8 cellular contexts compared by ENCODE assay signal in genomic region chr1:26145041-26145959, GRCh38. TPM values are rescaled to one million over a fixed set of nuclear protein-coding genes. Genes with fewer than 3 reads are reported as not detected.
DNase-seq lines count a peak whose midpoint lies in the region; ATAC-seq and TF ChIP-seq lines count a peak whose summit lies in the region.

No MANE protein-coding gene starts in this region.

- no peaks in the 10 kb centered on the region for H3F3A ChIP-seq in MM.1S (ENCODE audit: insufficient read depth, low read length)

- peaks cover 8% of the 10 kb centered on the region for H3K4me1 Mint-ChIP-seq in activated T-helper 1 cell treated with anti-CD3 and anti-CD28 coated beads, Interleukin-12 subunit alpha, Interleukin-12 subunit beta, Interleukin-2, Interleukin-4 antibody, amounts not matched to agents 30 ng/mL and 10 ng/mL and 1 ng/mL, durations not matched to agents 14 hours and 24 hours and 36 hours (ENCODE audit: low read depth)

- no peaks in the 10 kb centered on the region for H3K9me2 ChIP-seq in MM.1S (replicated peaks; ENCODE audit: insufficient read depth, low read length)

- no peak overlapping the region for H3K4me3 Mint-ChIP-seq in activated T-helper 1 cell treated with anti-CD3 and anti-CD28 coated beads, Interleukin-12 subunit alpha, Interleukin-12 subunit beta, Interleukin-2, Interleukin-4 antibody, amounts not matched to agents 30 ng/mL and 10 ng/mL and 1 ng/mL, durations not matched to agents 14 hours and 24 hours and 36 hours

- H3K36me3 ChIP-seq in MM.1S (replicated peaks; ENCODE audit: insufficient read depth, low read length) (no peaks in the 10 kb centered on the region), RWPE2 (ENCODE audit: low read depth) (no peaks in the 10 kb centered on the region)

- ATAC-seq in RWPE2 (ENCODE audit: low read depth) (peak; percentile 94), HG03196 (IDR thresholded peaks at IDR 0.05; ENCODE audit: unreplicated experiment) (no peak)

- DNase-seq in ELF-1 (ENCODE audit: low read depth, low spot score) (peak; percentile 88), MM.1S (peak; percentile 86), RWPE2 (ENCODE audit: low spot score) (no peak), fibroblast of villous mesenchyme (ENCODE audit: low read depth) (peak; percentile 87), non-pigmented ciliary epithelial cell (ENCODE audit: low read depth) (peak; percentile 41), superior temporal gyrus (ENCODE audit: extremely low spot score) (peak; percentile 96)
- peak; percentile 66 for DNase-seq in activated T-helper 1 cell treated with anti-CD3 and anti-CD28 coated beads, Interleukin-12 subunit alpha, Interleukin-12 subunit beta, Interleukin-2, Interleukin-4 antibody, amounts not matched to agents 30 ng/mL and 10 ng/mL and 1 ng/mL, durations not matched to agents 14 hours and 24 hours and 36 hours (ENCODE audit: low spot score)

- H3K27me3 Mint-ChIP-seq in activated T-helper 1 cell treated with anti-CD3 and anti-CD28 coated beads, Interleukin-12 subunit alpha, Interleukin-12 subunit beta, Interleukin-2, Interleukin-4 antibody, amounts not matched to agents 30 ng/mL and 10 ng/mL and 1 ng/mL, durations not matched to agents 14 hours and 24 hours and 36 hours (ENCODE audit: insufficient read depth): peaks cover 24% of the 10 kb centered on the region

- H3K27ac ChIP-seq in MM.1S (ENCODE audit: low read length) (no peak overlapping the region), RWPE2 (ENCODE audit: poor library complexity, severe bottlenecking) (no peak overlapping the region)

- H3K27ac Mint-ChIP-seq in activated T-helper 1 cell treated with anti-CD3 and anti-CD28 coated beads, Interleukin-12 subunit alpha, Interleukin-12 subunit beta, Interleukin-2, Interleukin-4 antibody, amounts not matched to agents 30 ng/mL and 10 ng/mL and 1 ng/mL, durations not matched to agents 14 hours and 24 hours and 36 hours: no peak overlapping the region

- H3K4me1 ChIP-seq in MM.1S (ENCODE audit: low read length): peaks cover 3% of the 10 kb centered on the region; the same call in 1 of the 2 replicates
- peaks cover 5% of the 10 kb centered on the region for H3K4me1 ChIP-seq in RWPE2 (ENCODE audit: insufficient read depth, poor library complexity, severe bottlenecking)

- no peaks in the 10 kb centered on the region for H4K20me1 ChIP-seq in MM.1S (ENCODE audit: insufficient read depth, low read length)

- intact Hi-C loops in activated T-helper 1 cell treated with anti-CD3 and anti-CD28 coated beads, Interleukin-12 subunit alpha, Interleukin-12 subunit beta, Interleukin-2, Interleukin-4 antibody, amounts not matched to agents 30 ng/mL and 10 ng/mL and 1 ng/mL, durations not matched to agents 14 hours and 24 hours and 36 hours (cut with micrococcal nuclease): loop anchor here (1.0 kb wide), 4 partner anchors 19 to 109 kb away; partner anchors contain the start of gene PDIK1L

- H3K4me3 ChIP-seq in MM.1S (ENCODE audit: low read length) (no peak overlapping the region), RWPE2 (ENCODE audit: severe bottlenecking) (no peak overlapping the region), fibroblast of villous mesenchyme (ENCODE audit: low read depth, low read length) (no peak overlapping the region)

- no peaks in the 10 kb centered on the region for H3K9me3 Mint-ChIP-seq in activated T-helper 1 cell treated with anti-CD3 and anti-CD28 coated beads, Interleukin-12 subunit alpha, Interleukin-12 subunit beta, Interleukin-2, Interleukin-4 antibody, amounts not matched to agents 30 ng/mL and 10 ng/mL and 1 ng/mL, durations not matched to agents 14 hours and 24 hours and 36 hours

- H3K9ac ChIP-seq in MM.1S (ENCODE audit: low read length): no peak overlapping the region

- no peaks in the 10 kb centered on the region for H3K36me3 Mint-ChIP-seq in activated T-helper 1 cell treated with anti-CD3 and anti-CD28 coated beads, Interleukin-12 subunit alpha, Interleukin-12 subunit beta, Interleukin-2, Interleukin-4 antibody, amounts not matched to agents 30 ng/mL and 10 ng/mL and 1 ng/mL, durations not matched to agents 14 hours and 24 hours and 36 hours (ENCODE audit: low read depth)

- TF ChIP-seq CTCF in MM.1S (IDR thresholded peaks at IDR 0.05; ENCODE audit: low read length) (peak; percentile 83), RWPE2 (IDR thresholded peaks at IDR 0.05; ENCODE audit: poor library complexity, severe bottlenecking) (peak; percentile 88), fibroblast of villous mesenchyme (IDR thresholded peaks at IDR 0.05; ENCODE audit: insufficient read depth, low read depth, low read length) (peak; percentile 77)

- peak overlapping the region; percentile 38 for H3K4me2 ChIP-seq in MM.1S (ENCODE audit: low read depth, low read length)

- H3K27me3 ChIP-seq in MM.1S (replicated peaks; ENCODE audit: insufficient read depth, low read length) (no peaks in the 10 kb centered on the region), RWPE2 (ENCODE audit: insufficient read depth, poor library complexity, severe bottlenecking) (no peaks in the 10 kb centered on the region)

- no peaks in the 10 kb centered on the region for H3K79me2 ChIP-seq in MM.1S (ENCODE audit: low read length)

- peak overlapping the region; percentile 24; the same call in 1 of the 2 replicates for H2AFZ ChIP-seq in MM.1S (ENCODE audit: low read length)

- no peaks in the 10 kb centered on the region for H3K9me3 ChIP-seq in MM.1S (replicated peaks; ENCODE audit: insufficient read depth, low read length)
- no peaks in the 10 kb centered on the region for H3K9me3 ChIP-seq in RWPE2 (ENCODE audit: severe bottlenecking)

RNA-seq across cellular contexts. Expression of gene FAM110D, which starts 13.6 kb away (rescaled TPM):
- total RNA-seq in activated T-helper 1 cell treated with anti-CD3 and anti-CD28 coated beads, Interleukin-12 subunit alpha, Interleukin-12 subunit beta, Interleukin-2, Interleukin-4 antibody, amounts not matched to agents 30 ng/mL and 10 ng/mL and 1 ng/mL, durations not matched to agents 14 hours and 24 hours and 36 hours: 0.12 TPM in 1 of 2 replicates, not detected in the other
- total RNA-seq in fibroblast of villous mesenchyme: under 0.01 TPM in 1 of 2 replicates, not detected in the other

RNA-seq across cellular contexts. Expression of gene C1orf232, which starts 23.5 kb away (rescaled TPM):
- not detected in 2 replicates for total RNA-seq in activated T-helper 1 cell treated with anti-CD3 and anti-CD28 coated beads, Interleukin-12 subunit alpha, Interleukin-12 subunit beta, Interleukin-2, Interleukin-4 antibody, amounts not matched to agents 30 ng/mL and 10 ng/mL and 1 ng/mL, durations not matched to agents 14 hours and 24 hours and 36 hours
- not detected in 2 replicates for total RNA-seq in fibroblast of villous mesenchyme

RNA-seq across cellular contexts. Expression of gene ZNF593, which starts 24.4 kb away (rescaled TPM):
- total RNA-seq in activated T-helper 1 cell treated with anti-CD3 and anti-CD28 coated beads, Interleukin-12 subunit alpha, Interleukin-12 subunit beta, Interleukin-2, Interleukin-4 antibody, amounts not matched to agents 30 ng/mL and 10 ng/mL and 1 ng/mL, durations not matched to agents 14 hours and 24 hours and 36 hours: 81.3 and 83.0 TPM in 2 replicates
- total RNA-seq in fibroblast of villous mesenchyme: 20.3 and 26.4 TPM in 2 replicates

RNA-seq across cellular contexts. Expression of gene ZNF593OS, which starts 26.3 kb away (rescaled TPM):
- not detected in 2 replicates for total RNA-seq in activated T-helper 1 cell treated with anti-CD3 and anti-CD28 coated beads, Interleukin-12 subunit alpha, Interleukin-12 subunit beta, Interleukin-2, Interleukin-4 antibody, amounts not matched to agents 30 ng/mL and 10 ng/mL and 1 ng/mL, durations not matched to agents 14 hours and 24 hours and 36 hours
- 0.32 TPM in 1 of 2 replicates, not detected in the other for total RNA-seq in fibroblast of villous mesenchyme

RNA-seq across cellular contexts. Expression of gene CNKSR1, which starts 32.0 kb away (rescaled TPM):
- total RNA-seq in activated T-helper 1 cell treated with anti-CD3 and anti-CD28 coated beads, Interleukin-12 subunit alpha, Interleukin-12 subunit beta, Interleukin-2, Interleukin-4 antibody, amounts not matched to agents 30 ng/mL and 10 ng/mL and 1 ng/mL, durations not matched to agents 14 hours and 24 hours and 36 hours: 4.2 and 4.7 TPM in 2 replicates
- total RNA-seq in fibroblast of villous mesenchyme: 0.32 TPM in 1 of 2 replicates, not detected in the other
